ENCODE assay signal across 1 cellular context in the genomic region with DNA sequence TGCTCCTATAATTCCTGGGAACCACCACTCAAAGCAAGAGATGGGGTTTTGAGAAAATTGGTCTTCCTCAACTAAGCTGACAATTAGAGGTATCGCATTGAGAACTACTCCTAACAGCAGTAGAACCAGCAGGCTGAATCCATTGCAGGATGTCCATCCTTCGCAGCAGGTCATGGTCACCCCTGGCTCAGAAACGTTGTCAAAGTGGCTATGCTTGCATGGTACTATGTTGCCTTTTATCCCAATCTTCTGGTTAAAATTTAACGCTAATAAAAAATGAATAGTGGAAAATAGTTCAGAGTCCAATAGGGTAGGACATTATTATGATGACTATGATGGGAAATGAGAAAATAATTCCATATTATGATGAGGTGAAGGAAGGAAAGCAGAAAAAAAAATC.
TF ChIP-seq lines count a peak whose summit lies in the region.

A gene with protein sequence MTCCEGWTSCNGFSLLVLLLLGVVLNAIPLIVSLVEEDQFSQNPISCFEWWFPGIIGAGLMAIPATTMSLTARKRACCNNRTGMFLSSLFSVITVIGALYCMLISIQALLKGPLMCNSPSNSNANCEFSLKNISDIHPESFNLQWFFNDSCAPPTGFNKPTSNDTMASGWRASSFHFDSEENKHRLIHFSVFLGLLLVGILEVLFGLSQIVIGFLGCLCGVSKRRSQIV (minus strand): TSS at position 212 of the 400 bp plus-strand sequence. CDS start 38 bp downstream, at position 174.

TF ChIP-seq in GM23338, 12 proteins besides CTCF, POLR2A, EP300 and RAD21 (continued from another document):
- TF ChIP-seq, protein P1, sequence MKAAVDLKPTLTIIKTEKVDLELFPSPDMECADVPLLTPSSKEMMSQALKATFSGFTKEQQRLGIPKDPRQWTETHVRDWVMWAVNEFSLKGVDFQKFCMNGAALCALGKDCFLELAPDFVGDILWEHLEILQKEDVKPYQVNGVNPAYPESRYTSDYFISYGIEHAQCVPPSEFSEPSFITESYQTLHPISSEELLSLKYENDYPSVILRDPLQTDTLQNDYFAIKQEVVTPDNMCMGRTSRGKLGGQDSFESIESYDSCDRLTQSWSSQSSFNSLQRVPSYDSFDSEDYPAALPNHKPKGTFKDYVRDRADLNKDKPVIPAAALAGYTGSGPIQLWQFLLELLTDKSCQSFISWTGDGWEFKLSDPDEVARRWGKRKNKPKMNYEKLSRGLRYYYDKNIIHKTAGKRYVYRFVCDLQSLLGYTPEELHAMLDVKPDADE (IDR thresholded peaks at IDR 0.05), result no peak
- TF ChIP-seq EZH2phosphoT487 (IDR thresholded peaks at IDR 0.05; ENCODE audit: unreplicated experiment) (no peak), CREB1 (CRISPR knock-in tag; IDR thresholded peaks at IDR 0.05; ENCODE audit: low read depth) (no peak), ZNF114 (CRISPR knock-in tag; IDR thresholded peaks at IDR 0.05) (no peak)
- TF ChIP-seq, protein P2, sequence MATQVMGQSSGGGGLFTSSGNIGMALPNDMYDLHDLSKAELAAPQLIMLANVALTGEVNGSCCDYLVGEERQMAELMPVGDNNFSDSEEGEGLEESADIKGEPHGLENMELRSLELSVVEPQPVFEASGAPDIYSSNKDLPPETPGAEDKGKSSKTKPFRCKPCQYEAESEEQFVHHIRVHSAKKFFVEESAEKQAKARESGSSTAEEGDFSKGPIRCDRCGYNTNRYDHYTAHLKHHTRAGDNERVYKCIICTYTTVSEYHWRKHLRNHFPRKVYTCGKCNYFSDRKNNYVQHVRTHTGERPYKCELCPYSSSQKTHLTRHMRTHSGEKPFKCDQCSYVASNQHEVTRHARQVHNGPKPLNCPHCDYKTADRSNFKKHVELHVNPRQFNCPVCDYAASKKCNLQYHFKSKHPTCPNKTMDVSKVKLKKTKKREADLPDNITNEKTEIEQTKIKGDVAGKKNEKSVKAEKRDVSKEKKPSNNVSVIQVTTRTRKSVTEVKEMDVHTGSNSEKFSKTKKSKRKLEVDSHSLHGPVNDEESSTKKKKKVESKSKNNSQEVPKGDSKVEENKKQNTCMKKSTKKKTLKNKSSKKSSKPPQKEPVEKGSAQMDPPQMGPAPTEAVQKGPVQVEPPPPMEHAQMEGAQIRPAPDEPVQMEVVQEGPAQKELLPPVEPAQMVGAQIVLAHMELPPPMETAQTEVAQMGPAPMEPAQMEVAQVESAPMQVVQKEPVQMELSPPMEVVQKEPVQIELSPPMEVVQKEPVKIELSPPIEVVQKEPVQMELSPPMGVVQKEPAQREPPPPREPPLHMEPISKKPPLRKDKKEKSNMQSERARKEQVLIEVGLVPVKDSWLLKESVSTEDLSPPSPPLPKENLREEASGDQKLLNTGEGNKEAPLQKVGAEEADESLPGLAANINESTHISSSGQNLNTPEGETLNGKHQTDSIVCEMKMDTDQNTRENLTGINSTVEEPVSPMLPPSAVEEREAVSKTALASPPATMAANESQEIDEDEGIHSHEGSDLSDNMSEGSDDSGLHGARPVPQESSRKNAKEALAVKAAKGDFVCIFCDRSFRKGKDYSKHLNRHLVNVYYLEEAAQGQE (IDR thresholded peaks at IDR 0.05; ENCODE audit: unreplicated experiment), result no peak
TF ChIP-seq in GM23338: peak in this region for 0.
